ENCODE assay signal across 10 cellular contexts in genomic region chr2:234003972-234004617, GRCh38. TPM values are rescaled to one million over a fixed set of nuclear protein-coding genes. Genes with fewer than 3 reads are reported as not detected.
DNase-seq lines count a peak whose midpoint lies in the region; ATAC-seq and TF ChIP-seq lines count a peak whose summit lies in the region.
"Had no signal": no experiment of that assay in that cellular context is flagged by ENCODE, and none has a peak within 500 bp of the region (broad histone marks: within the 10 kb centered on the region; RNA-seq: fewer than 3 reads in every experiment).

No MANE protein-coding gene starts in this region.

- POLR2A ChIA-PET in CD8-positive, alpha-beta memory T cell (lab: Charles Lee): no interaction called here

- no peak overlapping the region for H3K4me3 Mint-ChIP-seq in activated naive CD8-positive, alpha-beta T cell treated with anti-CD3 and anti-CD28 coated beads for 36 hours
- H3K4me3 Mint-ChIP-seq in CD8-positive, alpha-beta memory T cell: no peak overlapping the region
- H3K4me3 Mint-ChIP-seq in glutamatergic neuron (ENCODE audit: unreplicated experiment): no peak overlapping the region

- DNase-seq in DMS 273 (lab: John Stamatoyannopoulos, UW; ENCODE audit: unreplicated experiment): peak; percentile 47
- DNase-seq in LoVo (ENCODE audit: low spot score): peak; percentile 86
- DNase-seq in activated naive CD8-positive, alpha-beta T cell treated with anti-CD3 and anti-CD28 coated beads for 36 hours: peak; percentile 42
- DNase-seq in kidney glomerular epithelial cell (lab: John Stamatoyannopoulos, UW): peak; percentile 66
- no peak for DNase-seq in CD8-positive, alpha-beta memory T cell
- no peak for DNase-seq in NCI-H774 (lab: John Stamatoyannopoulos, UW)
- DNase-seq in glutamatergic neuron: no peak
- DNase-seq: NCI-H1930 had no signal

- H3K4me1 Mint-ChIP-seq in activated naive CD8-positive, alpha-beta T cell treated with anti-CD3 and anti-CD28 coated beads for 36 hours: peaks cover 18% of the 10 kb centered on the region
- peaks cover 27 to 40% (median 34%) of the 10 kb centered on the region in 3 donors for H3K4me1 Mint-ChIP-seq in CD8-positive, alpha-beta memory T cell
- H3K4me1 Mint-ChIP-seq in glutamatergic neuron (ENCODE audit: low read depth, unreplicated experiment): peaks cover 4% of the 10 kb centered on the region

- no peaks in the 10 kb centered on the region for H3K36me3 Mint-ChIP-seq in activated naive CD8-positive, alpha-beta T cell treated with anti-CD3 and anti-CD28 coated beads for 36 hours
- peaks cover 0 to 4% (median 0%) of the 10 kb centered on the region in 3 donors for H3K36me3 Mint-ChIP-seq in CD8-positive, alpha-beta memory T cell
- no peaks in the 10 kb centered on the region for H3K36me3 Mint-ChIP-seq in glutamatergic neuron (ENCODE audit: unreplicated experiment)

- ATAC-seq in GM21367 (IDR thresholded peaks at IDR 0.05; ENCODE audit: unreplicated experiment): no peak

- TF ChIP-seq CTCF in glutamatergic neuron (IDR thresholded peaks at IDR 0.05; ENCODE audit: partially characterized antibody, unreplicated experiment): no peak

- CTCF ChIA-PET in CD8-positive, alpha-beta memory T cell (lab: Charles Lee): no interaction called here

- H3K9me3 Mint-ChIP-seq in activated naive CD8-positive, alpha-beta T cell treated with anti-CD3 and anti-CD28 coated beads for 36 hours: no peaks in the 10 kb centered on the region
- H3K9me3 Mint-ChIP-seq in CD8-positive, alpha-beta memory T cell: no peaks in the 10 kb centered on the region
- H3K9me3 Mint-ChIP-seq in glutamatergic neuron (ENCODE audit: unreplicated experiment): no peaks in the 10 kb centered on the region

- H3K27me3 ChIP-seq in CD8-positive, alpha-beta memory T cell (ENCODE audit: insufficient read depth, low read length, poor library complexity, severe bottlenecking): no peaks in the 10 kb centered on the region

- no peak overlapping the region for H3K4me3 ChIP-seq in CD8-positive, alpha-beta memory T cell (ENCODE audit: low read length)

- no peaks in the 10 kb centered on the region for H3K9me3 ChIP-seq in CD8-positive, alpha-beta memory T cell (ENCODE audit: low read length)

- no peak overlapping the region for H3K27ac Mint-ChIP-seq in activated naive CD8-positive, alpha-beta T cell treated with anti-CD3 and anti-CD28 coated beads for 36 hours
- no peak overlapping the region for H3K27ac Mint-ChIP-seq in CD8-positive, alpha-beta memory T cell
- H3K27ac Mint-ChIP-seq in glutamatergic neuron (ENCODE audit: unreplicated experiment): no peak overlapping the region

- H3K27me3 Mint-ChIP-seq in activated naive CD8-positive, alpha-beta T cell treated with anti-CD3 and anti-CD28 coated beads for 36 hours: no peaks in the 10 kb centered on the region
- peaks cover 0 to 4% of the 10 kb centered on the region in 2 donors for H3K27me3 Mint-ChIP-seq in CD8-positive, alpha-beta memory T cell
- H3K27me3 Mint-ChIP-seq in glutamatergic neuron (ENCODE audit: unreplicated experiment): peaks cover 2% of the 10 kb centered on the region

- no peak overlapping the region for H3K27ac ChIP-seq in CD8-positive, alpha-beta memory T cell (ENCODE audit: low read depth, low read length)

- H3K4me1 ChIP-seq in CD8-positive, alpha-beta memory T cell (ENCODE audit: insufficient read depth, low read length): peaks cover 23% of the 10 kb centered on the region

- no peaks in the 10 kb centered on the region for H3K36me3 ChIP-seq in CD8-positive, alpha-beta memory T cell (ENCODE audit: insufficient read depth, low read length)

RNA-seq across cellular contexts. Expression of gene SPP2, which starts 46.4 kb away (rescaled TPM):
- not detected for total RNA-seq in activated naive CD8-positive, alpha-beta T cell treated with anti-CD3 and anti-CD28 coated beads for 36 hours
- total RNA-seq in CD8-positive, alpha-beta memory T cell: not detected
- not detected for polyA plus RNA-seq in CD8-positive, alpha-beta memory T cell
- not detected for total RNA-seq in glutamatergic neuron (ENCODE audit: unreplicated experiment)
- polyA plus RNA-seq: neural cell had no signal

Comparison
In these comparisons a context has a peak if more than half of its experiments do, and no peak if none do; other contexts are left out.
1. DNase-seq: peak in DMS 273 (single experiment), LoVo (single experiment), activated naive CD8-positive, alpha-beta T cell treated with anti-CD3 and anti-CD28 coated beads for 36 hours (single experiment) and kidney glomerular epithelial cell (single experiment); none in CD8-positive, alpha-beta memory T cell (0 of 5), NCI-H774 (single experiment) and glutamatergic neuron (single experiment).